Comparison of ENCODE assay signal across 19 cellular contexts in genomic region chr18:49631146-49631866, GRCh38.
DNase-seq lines count a peak whose midpoint lies in the region; ATAC-seq, FAIRE-seq and TF ChIP-seq lines count a peak whose summit lies in the region.
"Had no signal": no experiment of that assay in that cellular context is flagged by ENCODE, and none has a peak within 500 bp of the region (broad histone marks: within the 10 kb centered on the region; RNA-seq: fewer than 3 reads in every experiment).

No MANE protein-coding gene starts in this region.

- no peaks in the 10 kb centered on the region for H3K79me1 ChIP-seq in H1 (ENCODE audit: low read depth, low read length)

- no peak overlapping the region for H4K8ac ChIP-seq in H1 (ENCODE audit: extremely low read depth, insufficient read depth, low read length)

- TF ChIP-seq RAD21 in H1 (IDR thresholded peaks at IDR 0.05 in 1 of 2, conservative IDR thresholded peaks at IDR 0.05 in 1 of 2; ENCODE audit: low read depth in 2 of 2, low read length in 2 of 2) (no peak), HepG2 (CRISPR knock-in tag; IDR thresholded peaks at IDR 0.05) (no peak)

- H2BK15ac ChIP-seq in H1 (ENCODE audit: low read length) = no peak overlapping the region

- H3K9me3 ChIP-seq in H1 (ENCODE audit: insufficient read depth in 2 of 2, low read depth in 1 of 2, low read length in 1 of 2) (no peaks in the 10 kb centered on the region), HepG2 (ENCODE audit: low read length) (no peaks in the 10 kb centered on the region), sigmoid colon (no peaks in the 10 kb centered on the region)
- H3K9me3 ChIP-seq: HAP-1 had no signal

- CTCF ChIA-PET in H1 (lab: Charles Lee; ENCODE audit: partially characterized antibody) (interaction anchor here (1.1 to 3.4 kb wide), 5 partner anchors 19 to 149 kb away, joined by 3 to 11 read pairs (median 3); no protein-coding TSS in a partner anchor), HepG2 (lab: Yijun Ruan, JAX; ENCODE audit: low intra/inter-chr PET ratio, low total read pairs) (no interaction called here)

- no peak overlapping the region for H3K4me2 ChIP-seq in H1 (ENCODE audit: insufficient read depth in 1 of 2, low read depth in 2 of 2, low read length in 2 of 2)
- peak overlapping the region; percentile 12; the same call in 1 of the 2 replicates for H3K4me2 ChIP-seq in HepG2 (ENCODE audit: low read depth, low read length)
- H3K4me2 ChIP-seq: GM23338, KMS-11 had no signal

- H3K27ac ChIP-seq in H1 (ENCODE audit: low read depth, low read length) (no peak overlapping the region), HepG2 (ENCODE audit: extremely low read length, insufficient read depth, low read length) (no peak overlapping the region), sigmoid colon (no peak overlapping the region)
- H3K27ac ChIP-seq: KMS-11 had no signal

- H3K4ac ChIP-seq in H1 (replicated peaks; ENCODE audit: insufficient read length, low read depth, low read length) = no peak overlapping the region

- TF ChIP-seq POLR2A in H1 (IDR thresholded peaks at IDR 0.05; ENCODE audit: control extremely low read depth in 1 of 2, low read depth in 2 of 2, low read length in 2 of 2) = no peak
- TF ChIP-seq POLR2A in HepG2 (IDR thresholded peaks at IDR 0.05; ENCODE audit: insufficient read depth in 1 of 2, low read depth in 2 of 2, low read length in 2 of 2) = no peak
- TF ChIP-seq POLR2A in sigmoid colon (IDR thresholded peaks at IDR 0.05) = no peak

- intact Hi-C loops in HepG2 (cut with micrococcal nuclease; ENCODE audit: unreplicated experiment) (loop anchor here (10.0 kb wide), 1 partner anchor 93 kb away; no protein-coding TSS in a partner anchor), sigmoid colon (cut with DNase I) (no loop called here)

- H3K23me2 ChIP-seq in H1 (ENCODE audit: low read depth, low read length) = no peaks in the 10 kb centered on the region

- H2AK5ac ChIP-seq in H1 (ENCODE audit: low read depth, low read length) = no peak overlapping the region

- H3K36me3 ChIP-seq in H1 (ENCODE audit: control insufficient read depth in 2 of 4, insufficient read depth in 4 of 4, low read length in 3 of 4) = no peaks in the 10 kb centered on the region
- no peaks in the 10 kb centered on the region for H3K36me3 ChIP-seq in HepG2 (replicated peaks in 1 of 2; ENCODE audit: control insufficient read depth in 1 of 2, insufficient read depth in 2 of 2, low read length in 2 of 2)
- no peaks in the 10 kb centered on the region for H3K36me3 ChIP-seq in sigmoid colon
- H3K36me3 ChIP-seq: HAP-1 had no signal

- peak; percentile 20 for DNase-seq in DMS79 (lab: John Stamatoyannopoulos, UW)
- no peak for DNase-seq in H1 (ENCODE audit: low read depth in 1 of 2, low spot score in 2 of 2)
- DNase-seq in HepG2 (ENCODE audit: low spot score) = no peak
- DNase-seq in sigmoid colon = peak; percentile 27
- DNase-seq in NCI-H1436 (lab: John Stamatoyannopoulos, UW) = no peak
- DNase-seq in NCI-H2029 (lab: John Stamatoyannopoulos, UW) = no peak
- DNase-seq in medulla oblongata (ENCODE audit: extremely low spot score) = no peak
- DNase-seq: Calu3, HFFc6, MM.1S, NCI-H1694, NCI-H2081, NCI-H2227 treated with DMSO at 0.1 percent for 48 hours, NCI-H526 treated with DMSO at 0.1 percent for 48 hours, RPMI8226, SHP77 had no signal

- H4K5ac ChIP-seq in H1 (ENCODE audit: insufficient read length, low read depth, low read length) = no peak overlapping the region

- H3K79me2 ChIP-seq in H1 (ENCODE audit: control insufficient read depth in 1 of 2, insufficient read depth in 2 of 2, low read length in 2 of 2) (no peaks in the 10 kb centered on the region), HepG2 (ENCODE audit: insufficient read depth, low read length) (no peaks in the 10 kb centered on the region)

- TF ChIP-seq CTCF in H1 (IDR thresholded peaks at IDR 0.05; ENCODE audit: control extremely low read depth in 1 of 3, insufficient read depth in 1 of 3, low read depth in 1 of 3, low read length in 3 of 3) (no peak), HepG2 (CRISPR knock-in tag; IDR thresholded peaks at IDR 0.05) (no peak), sigmoid colon (IDR thresholded peaks at IDR 0.05) (no peak)

- 80% methylated on average over 12 of the region's 12 CpGs; no CpG with 5 or more reads in 1 of the 2 experiments for WGBS in H1 (ENCODE audit: extremely low coverage in 1 of 2, insufficient coverage in 1 of 2, insufficient read length in 1 of 2, insufficient replicate concordance in 2 of 2, low coverage in 1 of 2, low lambda C conversion rate in 2 of 2, missing lambda C conversion rate in 1 of 2), 2 experiments
- 49% methylated on average over 12 of the region's 12 CpGs for WGBS in HepG2 (ENCODE audit: low lambda C conversion rate)
- 86% methylated on average over 12 of the region's 12 CpGs for WGBS in sigmoid colon, 2 donors

- no peaks in the 10 kb centered on the region for H4K20me1 ChIP-seq in H1 (replicated peaks in 1 of 2; ENCODE audit: control insufficient read depth in 1 of 2, insufficient read depth in 2 of 2, low read length in 2 of 2)
- no peaks in the 10 kb centered on the region for H4K20me1 ChIP-seq in HepG2 (ENCODE audit: insufficient read depth, low read length)

- in situ Hi-C loops in HepG2 (cut with HindIII; ENCODE audit: extremely low pct_ligation_motif_present, low pct_unique_long_range_greater_than_20kb) = no loop called here

- H2AFZ ChIP-seq in H1 (ENCODE audit: low read length) (peak overlapping the region; percentile 20; the same call in 1 of the 2 replicates), HepG2 (ENCODE audit: low read length) (no peak overlapping the region)
- H2AFZ ChIP-seq: GM23338 had no signal

- H2BK5ac ChIP-seq in H1 (ENCODE audit: low read depth, low read length) = no peak overlapping the region

- BruUV-seq in HepG2 (replicated peaks; lab: Mats Ljungman, UMichigan) = no TSS peak

- FAIRE-seq in H1 (lab: Jason Lieb, UNC) = no peak
- FAIRE-seq in HepG2 (lab: Jason Lieb, UNC) = no peak

- H3K56ac ChIP-seq in H1 (replicated peaks; ENCODE audit: insufficient read length, low read depth, low read length) = no peak overlapping the region

- H3K9ac ChIP-seq in H1 (replicated peaks in 1 of 4; ENCODE audit: extremely low read depth in 1 of 4, low read depth in 3 of 4, low read length in 3 of 4) (no peak overlapping the region), HepG2 (ENCODE audit: insufficient read depth, low read depth, low read length) (no peak overlapping the region)
- H3K9ac ChIP-seq: KMS-11 had no signal

- no peak overlapping the region for H4K91ac ChIP-seq in H1 (replicated peaks; ENCODE audit: insufficient read length, low read length)

- peaks cover 0 to 5% (median 0%) of the 10 kb centered on the region in 4 experiments; a peak in 3 of 7 replicates for H3K4me1 ChIP-seq in H1 (replicated peaks in 1 of 4; ENCODE audit: control insufficient read depth in 3 of 4, insufficient read depth in 4 of 4, low read length in 3 of 4)
- peaks cover 46% of the 10 kb centered on the region for H3K4me1 ChIP-seq in HepG2 (ENCODE audit: insufficient read depth, low read length)
- H3K4me1 ChIP-seq in sigmoid colon = peaks cover 0 to 6% (median 0%) of the 10 kb centered on the region in 4 donors
- H3K4me1 ChIP-seq: HAP-1 had no signal

- no peak overlapping the region for H3K18ac ChIP-seq in H1 (ENCODE audit: extremely low read depth, low read length)

- H3K23ac ChIP-seq in H1 (ENCODE audit: insufficient read length) = no peak overlapping the region

- H3K14ac ChIP-seq in H1 (ENCODE audit: insufficient read length) = no peak overlapping the region

- no peak overlapping the region for H2BK12ac ChIP-seq in H1 (ENCODE audit: low read depth, low read length)

- H3K4me3 ChIP-seq in H1 (ENCODE audit: extremely low read depth in 1 of 4, insufficient read depth in 2 of 4, low read depth in 3 of 4, low read length in 4 of 4) = no peak overlapping the region
- no peak overlapping the region for H3K4me3 ChIP-seq in HepG2 (replicated peaks in 1 of 3; ENCODE audit: insufficient read depth in 1 of 3, low read depth in 2 of 3, low read length in 3 of 3)
- no peak overlapping the region for H3K4me3 ChIP-seq in sigmoid colon
- H3K4me3 ChIP-seq: GM23338, HAP-1 had no signal

- POLR2A ChIA-PET in H1 (lab: Charles Lee; ENCODE audit: partially characterized antibody) (no interaction called here), HepG2 (lab: Yijun Ruan, JAX) (no interaction called here)

- H2BK120ac ChIP-seq in H1 (replicated peaks; ENCODE audit: low read depth, low read length) = no peak overlapping the region

- no peak for TF ChIP-seq EP300 in H1 (IDR thresholded peaks at IDR 0.05; ENCODE audit: borderline replicate concordance in 1 of 2, low read depth in 2 of 2, low read length in 2 of 2)
- no peak for TF ChIP-seq EP300 in HepG2 (IDR thresholded peaks at IDR 0.05; ENCODE audit: low read depth in 2 of 2, low read length in 2 of 2)
- TF ChIP-seq EP300 in HepG2 (CRISPR knock-in tag; IDR thresholded peaks at IDR 0.05; ENCODE audit: borderline replicate concordance) = no peak
- TF ChIP-seq EP300 in sigmoid colon (IDR thresholded peaks at IDR 0.05) = no peak

- no peaks in the 10 kb centered on the region for H3K27me3 ChIP-seq in H1 (replicated peaks in 1 of 4; ENCODE audit: control insufficient read depth in 3 of 4, extremely low read depth in 1 of 4, insufficient read depth in 3 of 4, low read length in 3 of 4)
- H3K27me3 ChIP-seq in HepG2 (ENCODE audit: control insufficient read depth in 1 of 2, insufficient read depth in 2 of 2, low read length in 2 of 2) = no peaks in the 10 kb centered on the region
- no peaks in the 10 kb centered on the region for H3K27me3 ChIP-seq in sigmoid colon

- no peak for ATAC-seq in HepG2
- ATAC-seq: GM23338 had no signal

- H2BK20ac ChIP-seq in H1 (ENCODE audit: low read length) = no peak overlapping the region

TF ChIP-seq in H1, 55 proteins besides CTCF, POLR2A, EP300 and RAD21 (continues in another document):
- TF ChIP-seq RFX5 (IDR thresholded peaks at IDR 0.05; ENCODE audit: borderline replicate concordance, low read depth, low read length) = no peak

TF ChIP-seq in HepG2, 621 proteins besides CTCF, POLR2A, EP300 and RAD21 (continues in another document):
- 0 out of 2 replicates have a peak, but pooled peaks have one; percentile 55 for TF ChIP-seq ZNF709 (CRISPR knock-in tag; IDR thresholded peaks at IDR 0.05)

Comparison
In these comparisons a context has a peak if more than half of its experiments do, and no peak if none do; other contexts are left out.
1. DNase-seq: peak in DMS79 (single experiment) and sigmoid colon (single experiment); none in H1 (0 of 2), HepG2 (single experiment), NCI-H1436 (single experiment), NCI-H2029 (single experiment) and medulla oblongata (single experiment).